In genomic region chr18:74698881-74699280, GRCh38 we compare ENCODE assay signal across 17 cellular contexts.
DNase-seq lines count a peak whose midpoint lies in the region; ATAC-seq and TF ChIP-seq lines count a peak whose summit lies in the region.
"Had no signal": no experiment of that assay in that cellular context is flagged by ENCODE, and none has a peak within 500 bp of the region (broad histone marks: within the 10 kb centered on the region; RNA-seq: fewer than 3 reads in every experiment).

No MANE protein-coding gene starts in this region.

- CTCF ChIA-PET in MCF 10A (lab: Yijun Ruan, JAX) = interaction anchor here (0.6 kb wide), 1 partner anchor 11 kb away, joined by 3 read pairs; no protein-coding TSS in a partner anchor
- CTCF ChIA-PET in mammary epithelial cell (lab: Charles Lee; ENCODE audit: low non-redundant PET) = no interaction called here

- no peaks in the 10 kb centered on the region for H3K27me3 Mint-ChIP-seq in MCF 10A (ENCODE audit: insufficient read depth, unreplicated experiment)
- H3K27me3 Mint-ChIP-seq in endodermal cell (ENCODE audit: insufficient read depth) = no peaks in the 10 kb centered on the region
- H3K27me3 Mint-ChIP-seq: B cell; CD4-positive, CD25-positive, alpha-beta regulatory T cell had no signal

- 86% methylated on average over 4 of the region's 4 CpGs for WGBS in mammary epithelial cell (ENCODE audit: low coverage, missing lambda C conversion rate)
- 77 to 93% methylated on average over 3 to 4 of the region's 4 CpGs for WGBS in endodermal cell (ENCODE audit: insufficient coverage in 1 of 2, insufficient read length in 1 of 2), 2 experiments

- H3K4me1 ChIP-seq in mammary epithelial cell (ENCODE audit: insufficient read depth, low read length) = peaks cover 6% of the 10 kb centered on the region
- no peaks in the 10 kb centered on the region for H3K4me1 ChIP-seq in endodermal cell (ENCODE audit: control insufficient read depth, insufficient read depth, low read length)
- H3K4me1 ChIP-seq: BLaER1, Caco-2 had no signal

- dilution Hi-C loops in mammary epithelial cell (cut with HindIII; ENCODE audit: low sequenced_read_pairs) = no loop called here

- no peak overlapping the region for H3K4me2 ChIP-seq in mammary epithelial cell (ENCODE audit: insufficient read depth, low read depth, low read length)
- H3K4me2 ChIP-seq: BLaER1 had no signal

- H3K27ac ChIP-seq in mammary epithelial cell (ENCODE audit: insufficient read depth, low read depth, low read length) (no peak overlapping the region), endodermal cell (ENCODE audit: low read depth, low read length) (no peak overlapping the region)
- H3K27ac ChIP-seq: BLaER1, C4-2B had no signal

- TF ChIP-seq CTCF in MCF 10A (IDR thresholded peaks at IDR 0.05; ENCODE audit: unreplicated experiment) (no peak), mammary epithelial cell (conservative IDR thresholded peaks at IDR 0.05 in 1 of 2, IDR thresholded peaks at IDR 0.05 in 1 of 2; ENCODE audit: extremely low read depth in 1 of 2, insufficient read depth in 1 of 2, low read depth in 1 of 2, low read length in 2 of 2) (no peak), LNCaP clone FGC (IDR thresholded peaks at IDR 0.05; ENCODE audit: control insufficient read depth, extremely low read depth, insufficient read depth) (no peak), endodermal cell (conservative IDR thresholded peaks at IDR 0.05) (no peak), foreskin fibroblast (IDR thresholded peaks at IDR 0.05; ENCODE audit: low read depth, low read length) (no peak)

- in situ Hi-C loops in mammary epithelial cell (cut with MboI; ENCODE audit: low sequenced_read_pairs in 2 of 2) = no loop called here

- DNase-seq in MCF 10A (ENCODE audit: unreplicated experiment) = no peak
- DNase-seq in mammary epithelial cell = no peak
- DNase-seq in LNCaP clone FGC (ENCODE audit: low read depth) = peak; percentile 47
- no peak for DNase-seq in left lobe of liver (ENCODE audit: low spot score)
- no peak for DNase-seq in endodermal cell
- no peak for DNase-seq in foreskin fibroblast
- DNase-seq in activated T-cell treated with anti-CD3 and anti-CD28 coated beads, Interleukin-2, amount 50 U/mL, for 1 hour = no peak
- DNase-seq: Caco-2; CD4-positive, CD25-positive, alpha-beta regulatory T cell; CD8-positive, alpha-beta T cell; DMS 273 treated with DMSO at 0.1 percent for 48 hours; DND-41; H7; HCEC 1CT had no signal

- POLR2A ChIA-PET in MCF 10A (lab: Yijun Ruan, JAX) = no interaction called here

- H3K79me2 ChIP-seq in mammary epithelial cell (ENCODE audit: insufficient read depth, low read length) = no peaks in the 10 kb centered on the region

- no peaks in the 10 kb centered on the region for H4K20me1 ChIP-seq in mammary epithelial cell (ENCODE audit: insufficient read depth, low read length)
- H4K20me1 ChIP-seq: BLaER1 had no signal

- H3K9me3 ChIP-seq in mammary epithelial cell (replicated peaks; ENCODE audit: insufficient read depth, low read length) (no peaks in the 10 kb centered on the region), endodermal cell (ENCODE audit: control insufficient read depth, low read length) (no peaks in the 10 kb centered on the region)
- H3K9me3 ChIP-seq: BLaER1, Caco-2 had no signal

- intact Hi-C loops in MCF 10A (cut with micrococcal nuclease) = no loop called here
- intact Hi-C loops in mammary epithelial cell (cut with micrococcal nuclease) = no loop called here

- H3K36me3 Mint-ChIP-seq in MCF 10A (ENCODE audit: insufficient read depth, unreplicated experiment) (no peaks in the 10 kb centered on the region), endodermal cell (ENCODE audit: low read depth) (no peaks in the 10 kb centered on the region)

- H3K36me3 ChIP-seq in mammary epithelial cell (ENCODE audit: insufficient read depth, low read length) (no peaks in the 10 kb centered on the region), endodermal cell (ENCODE audit: control insufficient read depth, insufficient read depth, low read length) (no peaks in the 10 kb centered on the region)

- no peak overlapping the region for H3K4me3 Mint-ChIP-seq in MCF 10A (ENCODE audit: unreplicated experiment)
- H3K4me3 Mint-ChIP-seq in endodermal cell = no peak overlapping the region
- H3K4me3 Mint-ChIP-seq: B cell; CD4-positive, CD25-positive, alpha-beta regulatory T cell; CD8-positive, alpha-beta T cell had no signal

- H3K4me1 Mint-ChIP-seq in MCF 10A (ENCODE audit: insufficient read depth, unreplicated experiment) = no peaks in the 10 kb centered on the region
- no peaks in the 10 kb centered on the region for H3K4me1 Mint-ChIP-seq in endodermal cell
- H3K4me1 Mint-ChIP-seq: B cell had no signal

- H3K9ac ChIP-seq in mammary epithelial cell (ENCODE audit: insufficient read depth, low read length) (no peak overlapping the region), endodermal cell (ENCODE audit: extremely low read depth, low read length, poor library complexity, severe bottlenecking) (no peak overlapping the region)
- H3K9ac ChIP-seq: BLaER1 had no signal

- H3K27ac Mint-ChIP-seq in MCF 10A (ENCODE audit: low read depth, unreplicated experiment) (peak overlapping the region; percentile 37), endodermal cell (no peak overlapping the region)
- H3K27ac Mint-ChIP-seq: B cell; CD8-positive, alpha-beta T cell had no signal

- no peaks in the 10 kb centered on the region for H3K27me3 ChIP-seq in mammary epithelial cell (ENCODE audit: insufficient read depth, low read length)
- no peaks in the 10 kb centered on the region for H3K27me3 ChIP-seq in endodermal cell (ENCODE audit: control insufficient read depth, insufficient read depth, low read length, poor library complexity, severe bottlenecking)
- H3K27me3 ChIP-seq: BLaER1 had no signal

- no peaks in the 10 kb centered on the region for H3K9me3 Mint-ChIP-seq in MCF 10A (ENCODE audit: unreplicated experiment)
- no peaks in the 10 kb centered on the region for H3K9me3 Mint-ChIP-seq in endodermal cell
- H3K9me3 Mint-ChIP-seq: CD4-positive, CD25-positive, alpha-beta regulatory T cell; CD8-positive, alpha-beta T cell had no signal

- ATAC-seq in left lobe of liver = peak; percentile 23
- ATAC-seq: CD8-positive, alpha-beta T cell had no signal

- no TSS peak for BruUV-seq in MCF 10A (replicated peaks; lab: Mats Ljungman, UMichigan)
- BruUV-seq in mammary epithelial cell (replicated peaks; lab: Mats Ljungman, UMichigan) = no TSS peak

- no peak overlapping the region for H2AFZ ChIP-seq in mammary epithelial cell (ENCODE audit: low read depth, low read length)

- H3K4me3 ChIP-seq in mammary epithelial cell (replicated peaks in 1 of 3; ENCODE audit: insufficient read depth in 1 of 3, low read depth in 2 of 3, low read length in 3 of 3) (no peak overlapping the region), LNCaP clone FGC (ENCODE audit: low read depth, low read length) (no peak overlapping the region), endodermal cell (ENCODE audit: low read length) (no peak overlapping the region), foreskin fibroblast (ENCODE audit: low read depth in 1 of 2, low read length in 2 of 2) (no peak overlapping the region)
- H3K4me3 ChIP-seq: BLaER1 had no signal
